ENCODE assay signal across 21 cellular contexts in genomic region chr3:126646662-126647061, GRCh38.
"Had no signal": no experiment of that assay in that cellular context is flagged by ENCODE, and none has a peak within 500 bp of the region (broad histone marks: within the 10 kb centered on the region; RNA-seq: fewer than 3 reads in every experiment).

No MANE protein-coding gene starts in this region.

- ATAC-seq: activated T-cell treated with anti-CD3 and anti-CD28 coated beads, Interleukin-2, amount 50 U/mL, for 72 hours; left ventricle myocardium superior; natural killer cell treated with Interleukin-12 subunit alpha and Interleukin-12 subunit beta and Interleukin-15 and Interleukin-18, amount 100 ng/mL, for 72 hours; T-helper 17 cell had no signal

- H3K9me3 Mint-ChIP-seq: activated CD4-positive, alpha-beta memory T cell treated with anti-CD3 and anti-CD28 coated beads for 36 hours; activated naive CD4-positive, alpha-beta T cell treated with anti-CD3 and anti-CD28 coated beads for 36 hours; activated T-cell treated with anti-CD3 and anti-CD28 coated beads, Interleukin-2, amount 50 U/mL, for 72 hours; natural killer cell treated with Interleukin-12 subunit alpha and Interleukin-12 subunit beta and Interleukin-15 and Interleukin-18, amount 100 ng/mL, for 72 hours; type B pancreatic cell had no signal

- H3K36me3 ChIP-seq: brain microvascular endothelial cell, colonic mucosa, ovary, prostate gland had no signal

- H3K9me3 ChIP-seq: colonic mucosa, ovary, prostate gland, thoracic aorta had no signal

- H3K4me1 ChIP-seq: colonic mucosa, prostate gland had no signal

- DNase-seq: activated CD4-positive, alpha-beta memory T cell treated with anti-CD3 and anti-CD28 coated beads for 36 hours; activated CD4-positive, alpha-beta T cell treated with anti-CD3 and anti-CD28 coated beads for 48 hours; activated effector memory CD4-positive, alpha-beta T cell treated with Interleukin-2 at 50 U/mL for 16 hours; activated naive CD4-positive, alpha-beta T cell treated with anti-CD3 and anti-CD28 coated beads for 36 hours; activated naive CD8-positive, alpha-beta T cell treated with anti-CD3 and anti-CD28 coated beads, Interleukin-2, amount 10 ng/mL, durations not matched to agents 7 days and 5 days; activated T-cell treated with anti-CD3 and anti-CD28 coated beads, Interleukin-2, amount 50 U/mL, for 72 hours; brain microvascular endothelial cell; central memory CD4-positive, alpha-beta T cell; colonic mucosa; dorsolateral prefrontal cortex; foreskin melanocyte; kidney glomerular epithelial cell; left ventricle myocardium superior; ovary; stimulated activated CD4-positive, alpha-beta T cell treated with anti-CD3 and anti-CD28 coated beads, Interleukin-4, amount 100 ng/mL, for 24 hours; stimulated activated naive CD4-positive, alpha-beta T cell treated with Interleukin-2 at 50 U/mL for 16 hours; T-helper 17 cell had no signal

- H3K4me3 ChIP-seq: colonic mucosa, dorsolateral prefrontal cortex, ovary, prostate gland, thoracic aorta had no signal

- H3K27ac Mint-ChIP-seq: activated CD4-positive, alpha-beta memory T cell treated with anti-CD3 and anti-CD28 coated beads for 36 hours; activated naive CD4-positive, alpha-beta T cell treated with anti-CD3 and anti-CD28 coated beads for 36 hours; activated naive CD8-positive, alpha-beta T cell treated with anti-CD3 and anti-CD28 coated beads, Interleukin-2, amount 10 ng/mL, durations not matched to agents 7 days and 5 days; activated T-cell treated with anti-CD3 and anti-CD28 coated beads, Interleukin-2, amount 50 U/mL, for 72 hours; natural killer cell treated with Interleukin-12 subunit alpha and Interleukin-12 subunit beta and Interleukin-15 and Interleukin-18, amount 100 ng/mL, for 72 hours; T-helper 17 cell; type B pancreatic cell had no signal

- H3K4me1 Mint-ChIP-seq: activated naive CD8-positive, alpha-beta T cell treated with anti-CD3 and anti-CD28 coated beads, Interleukin-2, amount 10 ng/mL, durations not matched to agents 7 days and 5 days; T-helper 17 cell had no signal

- H3K27me3 ChIP-seq: brain microvascular endothelial cell, colonic mucosa, dorsolateral prefrontal cortex, ovary had no signal

- H3K4me3 Mint-ChIP-seq: activated CD4-positive, alpha-beta memory T cell treated with anti-CD3 and anti-CD28 coated beads for 36 hours; activated naive CD4-positive, alpha-beta T cell treated with anti-CD3 and anti-CD28 coated beads for 36 hours; activated naive CD8-positive, alpha-beta T cell treated with anti-CD3 and anti-CD28 coated beads, Interleukin-2, amount 10 ng/mL, durations not matched to agents 7 days and 5 days; activated T-cell treated with anti-CD3 and anti-CD28 coated beads, Interleukin-2, amount 50 U/mL, for 72 hours; natural killer cell treated with Interleukin-12 subunit alpha and Interleukin-12 subunit beta and Interleukin-15 and Interleukin-18, amount 100 ng/mL, for 72 hours; T-helper 17 cell; type B pancreatic cell had no signal

- H3K27me3 Mint-ChIP-seq: type B pancreatic cell had no signal

- H3K27ac ChIP-seq: brain microvascular endothelial cell, colonic mucosa, dorsolateral prefrontal cortex, ovary, prostate gland, thoracic aorta had no signal
